Comparison of ENCODE assay signal across 1 cellular context in genomic region chr20:5154543-5154925, GRCh38.
TF ChIP-seq lines count a peak whose summit lies in the region.

No MANE protein-coding gene starts in this region.

TF ChIP-seq in HepG2, 621 proteins besides CTCF, POLR2A, EP300 and RAD21 (continued from another document):
- TF ChIP-seq CBX2 (IDR thresholded peaks at IDR 0.05; ENCODE audit: low read depth, low read length) (no peak), CBX2 (CRISPR knock-in tag; IDR thresholded peaks at IDR 0.05; ENCODE audit: low read depth) (no peak), SETDB1 (CRISPR knock-in tag; IDR thresholded peaks at IDR 0.05; ENCODE audit: borderline replicate concordance) (no peak), SALL1 (CRISPR knock-in tag; IDR thresholded peaks at IDR 0.05) (no peak), FOXA3 (CRISPR knock-in tag; IDR thresholded peaks at IDR 0.05) (no peak), CBX1 (IDR thresholded peaks at IDR 0.05; ENCODE audit: low read depth) (no peak), CEBPB (IDR thresholded peaks at IDR 0.05; ENCODE audit: borderline replicate concordance, low read depth, low read length) (no peak), E2F2 (CRISPR knock-in tag; IDR thresholded peaks at IDR 0.05; ENCODE audit: borderline replicate concordance) (no peak), SPEN (CRISPR knock-in tag; IDR thresholded peaks at IDR 0.05; ENCODE audit: low read depth) (no peak), FOXM1 (CRISPR knock-in tag; IDR thresholded peaks at IDR 0.05) (no peak), FOXO1 (CRISPR knock-in tag; IDR thresholded peaks at IDR 0.05) (no peak), MAF1 (CRISPR knock-in tag; IDR thresholded peaks at IDR 0.05; ENCODE audit: borderline replicate concordance) (no peak), DR1 (CRISPR knock-in tag; IDR thresholded peaks at IDR 0.05) (no peak), ATF7 (IDR thresholded peaks at IDR 0.05) (no peak), ATF7 (CRISPR knock-in tag; IDR thresholded peaks at IDR 0.05) (no peak), HDAC1 (CRISPR knock-in tag; IDR thresholded peaks at IDR 0.05) (0 out of 2 replicates have a peak, but pooled peaks have one; percentile 31), POGZ (CRISPR knock-in tag; IDR thresholded peaks at IDR 0.05) (peak; percentile 23; the same call in 1 of the 2 replicates), TBX3 (IDR thresholded peaks at IDR 0.05; ENCODE audit: borderline replicate concordance) (no peak), MTF2 (CRISPR knock-in tag; IDR thresholded peaks at IDR 0.05; ENCODE audit: borderline replicate concordance) (no peak), ZNF3 (CRISPR knock-in tag; IDR thresholded peaks at IDR 0.05) (no peak), ZFP90 (CRISPR knock-in tag; IDR thresholded peaks at IDR 0.05; ENCODE audit: borderline replicate concordance) (no peak), TCF7 (IDR thresholded peaks at IDR 0.05; ENCODE audit: low read depth) (no peak), STAG1 (CRISPR knock-in tag; IDR thresholded peaks at IDR 0.05) (no peak), NFIB (CRISPR knock-in tag; IDR thresholded peaks at IDR 0.05; ENCODE audit: borderline replicate concordance) (no peak), ZFAT (CRISPR knock-in tag; conservative IDR thresholded peaks at IDR 0.05) (no peak), ZNF280D (CRISPR knock-in tag; IDR thresholded peaks at IDR 0.05) (0 out of 2 replicates have a peak, but pooled peaks have one; percentile 38), MEF2D (CRISPR knock-in tag; IDR thresholded peaks at IDR 0.05) (peak; percentile 68; the same call in 1 of the 2 replicates), FLYWCH1 (CRISPR knock-in tag; IDR thresholded peaks at IDR 0.05) (no peak)
- TF ChIP-seq, protein P1, sequence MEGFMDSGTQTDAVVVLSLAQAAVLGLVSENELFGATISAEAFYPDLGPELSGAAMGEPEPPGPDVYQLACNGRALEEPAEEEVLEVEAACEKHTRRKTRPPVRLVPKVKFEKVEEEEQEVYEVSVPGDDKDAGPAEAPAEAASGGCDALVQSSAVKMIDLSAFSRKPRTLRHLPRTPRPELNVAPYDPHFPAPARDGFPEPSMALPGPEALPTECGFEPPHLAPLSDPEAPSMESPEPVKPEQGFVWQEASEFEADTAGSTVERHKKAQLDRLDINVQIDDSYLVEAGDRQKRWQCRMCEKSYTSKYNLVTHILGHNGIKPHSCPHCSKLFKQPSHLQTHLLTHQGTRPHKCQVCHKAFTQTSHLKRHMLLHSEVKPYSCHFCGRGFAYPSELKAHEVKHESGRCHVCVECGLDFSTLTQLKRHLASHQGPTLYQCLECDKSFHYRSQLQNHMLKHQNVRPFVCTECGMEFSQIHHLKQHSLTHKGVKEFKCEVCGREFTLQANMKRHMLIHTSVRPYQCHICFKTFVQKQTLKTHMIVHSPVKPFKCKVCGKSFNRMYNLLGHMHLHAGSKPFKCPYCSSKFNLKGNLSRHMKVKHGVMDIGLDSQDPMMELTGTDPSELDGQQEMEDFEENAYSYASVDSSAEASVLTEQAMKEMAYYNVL (CRISPR knock-in tag; IDR thresholded peaks at IDR 0.05; ENCODE audit: borderline replicate concordance): no peak
